ENCODE assay signal across 16 cellular contexts in genomic region chr2:31957748-31958717, GRCh38. TPM values are rescaled to one million over a fixed set of nuclear protein-coding genes. Genes with fewer than 3 reads are reported as not detected.
DNase-seq lines count a peak whose midpoint lies in the region; ATAC-seq and TF ChIP-seq lines count a peak whose summit lies in the region.
"Had no signal": no experiment of that assay in that cellular context is flagged by ENCODE, and none has a peak within 500 bp of the region (broad histone marks: within the 10 kb centered on the region; RNA-seq: fewer than 3 reads in every experiment).

No MANE protein-coding gene starts in this region.

- no peak overlapping the region for H3K9ac ChIP-seq in SK-N-SH
- H3K9ac ChIP-seq: GM23248 had no signal

- H3K9me3 Mint-ChIP-seq in activated T-helper 17 cell treated with anti-CD3 and anti-CD28 coated beads, Interleukin-2, amount 50 U/mL, for 72 hours, result no peaks in the 10 kb centered on the region
- no peaks in the 10 kb centered on the region for H3K9me3 Mint-ChIP-seq in naive thymus-derived CD8-positive, alpha-beta T cell

- H3K4me1 ChIP-seq in SK-N-SH (ENCODE audit: control insufficient read depth in 1 of 2, insufficient read depth in 2 of 2, low read depth in 1 of 2, low read length in 1 of 2), result no peaks in the 10 kb centered on the region

- POLR2A ChIA-PET in naive thymus-derived CD8-positive, alpha-beta T cell (lab: Charles Lee), result no interaction called here
- POLR2A ChIA-PET in SK-N-SH (lab: Yijun Ruan, JAX), result no interaction called here

- H3K27me3 ChIP-seq in SK-N-SH (ENCODE audit: insufficient read depth), result no peaks in the 10 kb centered on the region
- H3K27me3 ChIP-seq: esophagus muscularis mucosa, hepatocyte had no signal

- peaks cover 0 to 7% of the 10 kb centered on the region in 2 experiments for H3K36me3 ChIP-seq in SK-N-SH (replicated peaks in 1 of 2; ENCODE audit: control insufficient read depth in 1 of 2, insufficient read depth in 2 of 2, low read length in 1 of 2)
- H3K36me3 ChIP-seq: esophagus muscularis mucosa, lower lobe of right lung had no signal

- peak overlapping the region; percentile 49 for H3K4me3 Mint-ChIP-seq in activated T-helper 17 cell treated with anti-CD3 and anti-CD28 coated beads, Interleukin-2, amount 50 U/mL, for 72 hours
- peak overlapping the region in 7 of 10 donors; percentile 0 to 53 (median 23) for H3K4me3 Mint-ChIP-seq in naive thymus-derived CD8-positive, alpha-beta T cell

- peak in 1 of 10 donors; percentile 2 for DNase-seq in naive thymus-derived CD8-positive, alpha-beta T cell
- DNase-seq in iPS-NIHi11 (ENCODE audit: low spot score) (no peak), epidermal melanocyte (ENCODE audit: insufficient read length, low spot score) (no peak), SK-N-SH (no peak)
- no peak for DNase-seq in stimulated activated CD4-positive, alpha-beta T cell treated with anti-CD3 and anti-CD28 coated beads, Interleukin-4, amount 100 ng/mL, for 24 hours
- DNase-seq: GM23248, lower lobe of right lung, NCI-H1694 had no signal

- peaks cover 35% of the 10 kb centered on the region for H3K36me3 Mint-ChIP-seq in activated T-helper 17 cell treated with anti-CD3 and anti-CD28 coated beads, Interleukin-2, amount 50 U/mL, for 72 hours (ENCODE audit: low read depth)
- H3K36me3 Mint-ChIP-seq in naive thymus-derived CD8-positive, alpha-beta T cell, result peaks cover 0 to 29% (median 15%) of the 10 kb centered on the region in 3 donors

- no peaks in the 10 kb centered on the region for H3F3A ChIP-seq in SK-N-SH (replicated peaks; ENCODE audit: insufficient read depth)

- no peak overlapping the region for H2AFZ ChIP-seq in SK-N-SH (ENCODE audit: low read depth)
- H2AFZ ChIP-seq: GM23248, hepatocyte had no signal

- WGBS in SK-N-SH (ENCODE audit: low lambda C conversion rate), result 95% methylated on average over 6 of the region's 6 CpGs

- CTCF ChIA-PET in SK-N-SH (lab: Yijun Ruan, JAX), result no interaction called here

- no peaks in the 10 kb centered on the region for H3K9me2 ChIP-seq in SK-N-SH

- peaks cover 31% of the 10 kb centered on the region for H3K4me1 Mint-ChIP-seq in activated T-helper 17 cell treated with anti-CD3 and anti-CD28 coated beads, Interleukin-2, amount 50 U/mL, for 72 hours
- H3K4me1 Mint-ChIP-seq in naive thymus-derived CD8-positive, alpha-beta T cell, result peaks cover 34 to 68% (median 48%) of the 10 kb centered on the region in 4 donors

- no peak overlapping the region for H3K4me2 ChIP-seq in SK-N-SH
- H3K4me2 ChIP-seq: hepatocyte had no signal

- no peak for TF ChIP-seq CTCF in SK-N-SH (IDR thresholded peaks at IDR 0.05)

- H4K20me1 ChIP-seq in SK-N-SH (ENCODE audit: insufficient read depth), result peaks cover 25% of the 10 kb centered on the region; the same call in 1 of the 2 replicates

- H3K27me3 Mint-ChIP-seq in activated T-helper 17 cell treated with anti-CD3 and anti-CD28 coated beads, Interleukin-2, amount 50 U/mL, for 72 hours, result no peaks in the 10 kb centered on the region
- H3K27me3 Mint-ChIP-seq in naive thymus-derived CD8-positive, alpha-beta T cell, result no peaks in the 10 kb centered on the region

- peak overlapping the region; percentile 22 for H3K27ac Mint-ChIP-seq in activated T-helper 17 cell treated with anti-CD3 and anti-CD28 coated beads, Interleukin-2, amount 50 U/mL, for 72 hours
- peak overlapping the region in 9 of 10 donors; percentile 24 to 86 (median 72) for H3K27ac Mint-ChIP-seq in naive thymus-derived CD8-positive, alpha-beta T cell

- H3K4me3 ChIP-seq in GM08714 (ENCODE audit: low read length), result peak overlapping the region; percentile 6; the same call in 1 of the 2 replicates
- no peak overlapping the region for H3K4me3 ChIP-seq in SK-N-SH (ENCODE audit: low read depth in 2 of 2, low read length in 1 of 2)
- H3K4me3 ChIP-seq: esophagus muscularis mucosa, GM23248, hepatocyte, K562, lower lobe of right lung had no signal

- ATAC-seq in HG03521 (IDR thresholded peaks at IDR 0.05; ENCODE audit: unreplicated experiment), result peak; percentile 12
- ATAC-seq in activated T-helper 17 cell treated with anti-CD3 and anti-CD28 coated beads, Interleukin-2, amount 50 U/mL, for 72 hours (replicated peaks), result peak; percentile 80
- ATAC-seq in naive thymus-derived CD8-positive, alpha-beta T cell, result no peak
- ATAC-seq: K562, Right ventricle myocardium inferior had no signal

- TF ChIP-seq RAD21 in SK-N-SH (IDR thresholded peaks at IDR 0.05; ENCODE audit: low read length), result no peak

- TF ChIP-seq EP300 in SK-N-SH (IDR thresholded peaks at IDR 0.05; ENCODE audit: borderline replicate concordance in 1 of 2, low read depth in 1 of 2, low read length in 1 of 2), result no peak

- no peak overlapping the region for H3K27ac ChIP-seq in SK-N-SH (ENCODE audit: low read depth in 2 of 2, low read length in 1 of 2)
- H3K27ac ChIP-seq: C4-2B, esophagus muscularis mucosa, GM23248, hepatocyte had no signal

- H3K9me3 ChIP-seq in SK-N-SH, result no peaks in the 10 kb centered on the region
- H3K9me3 ChIP-seq: esophagus muscularis mucosa, lower lobe of right lung had no signal

- H3K79me2 ChIP-seq in SK-N-SH (ENCODE audit: insufficient read depth), result peaks cover 100% of the 10 kb centered on the region

TF ChIP-seq in SK-N-SH, 30 proteins besides CTCF, POLR2A, EP300 and RAD21:
- TF ChIP-seq MXI1 (IDR thresholded peaks at IDR 0.05; ENCODE audit: low read depth, low read length) (no peak), FOSL2 (IDR thresholded peaks at IDR 0.05; ENCODE audit: borderline replicate concordance, low read depth) (no peak), REST (IDR thresholded peaks at IDR 0.05; ENCODE audit: low read depth, low read length) (no peak), FOXJ3 (CRISPR knock-in tag; IDR thresholded peaks at IDR 0.05) (no peak), YY1 (IDR thresholded peaks at IDR 0.05; ENCODE audit: low read depth) (no peak), TAF1 (IDR thresholded peaks at IDR 0.05; ENCODE audit: borderline replicate concordance, low read depth, low read length) (no peak), CHD2 (IDR thresholded peaks at IDR 0.05; ENCODE audit: low read length, partially characterized antibody) (no peak), IRF3 (IDR thresholded peaks at IDR 0.05; ENCODE audit: low read depth, low read length) (no peak), EZH2phosphoT487 (IDR thresholded peaks at IDR 0.05; ENCODE audit: borderline replicate concordance, low read depth) (no peak), NFIC (IDR thresholded peaks at IDR 0.05; ENCODE audit: borderline replicate concordance) (no peak), JUND (IDR thresholded peaks at IDR 0.05) (no peak)
TF ChIP-seq in SK-N-SH: peak in this region for 0.

RNA-seq across cellular contexts. Expression of gene MEMO1, which starts 52.8 kb away (rescaled TPM):
- 10 to 100 TPM; 44.8 to 74.1 TPM for total RNA-seq in activated T-helper 17 cell treated with anti-CD3 and anti-CD28 coated beads, Interleukin-2, amount 50 U/mL, for 72 hours
- 10 to 100 TPM; 35.1 to 35.8 TPM for total RNA-seq in naive thymus-derived CD8-positive, alpha-beta T cell
- polyA plus RNA-seq in naive thymus-derived CD8-positive, alpha-beta T cell, result 10 to 100 TPM; 23.7 to 26.2 (median 25.2) TPM
- 54.3 and 66.7 TPM in 2 replicates for polyA plus RNA-seq in SK-N-SH (2012; rRNA removed)
- 64.9 TPM in 2 replicates for polyA plus RNA-seq in SK-N-SH (2012; cell fraction: cytosol; rRNA removed)
- polyA plus RNA-seq in SK-N-SH (2012; cell fraction: nucleus; rRNA removed), result 27.5 and 56.0 TPM in 2 replicates

Comparison
In these comparisons a context has a peak if more than half of its experiments do, and no peak if none do; other contexts are left out.
1. ATAC-seq: peak in HG03521 (single experiment) and activated T-helper 17 cell treated with anti-CD3 and anti-CD28 coated beads, Interleukin-2, amount 50 U/mL, for 72 hours (single experiment); none in naive thymus-derived CD8-positive, alpha-beta T cell (0 of 2).